In genomic region chr1:65059930-65060538, GRCh38 we compare ENCODE assay signal across 1 cellular context.
TF ChIP-seq lines count a peak whose summit lies in the region.

No MANE protein-coding gene starts in this region.

TF ChIP-seq in K562, 482 proteins besides CTCF, POLR2A, EP300 and RAD21 (continued from another document):
- no peak for TF ChIP-seq ZNF408 (CRISPR knock-in tag; IDR thresholded peaks at IDR 0.05; ENCODE audit: low read depth)
- peak; percentile 10 for TF ChIP-seq ASH1L (IDR thresholded peaks at IDR 0.05; ENCODE audit: borderline replicate concordance, low read depth, partially characterized antibody)
- TF ChIP-seq ZNF174 (CRISPR knock-in tag; IDR thresholded peaks at IDR 0.05), result no peak
- no peak for TF ChIP-seq HMBOX1 (IDR thresholded peaks at IDR 0.05)
- no peak for TF ChIP-seq ZNF217 (CRISPR knock-in tag; IDR thresholded peaks at IDR 0.05)
- no peak for TF ChIP-seq BACH1 (tag; IDR thresholded peaks at IDR 0.05)
- TF ChIP-seq ILF3 (IDR thresholded peaks at IDR 0.05; ENCODE audit: borderline replicate concordance), result no peak
- peak; percentile 40 to 41; a peak in 2 of 4 replicates for TF ChIP-seq KDM1A (IDR thresholded peaks at IDR 0.05)
- TF ChIP-seq RCOR1 (IDR thresholded peaks at IDR 0.05; ENCODE audit: borderline replicate concordance in 1 of 2, low read depth in 2 of 2, low read length in 2 of 2), result peak in 1 of 2 experiments; percentile 34; a peak in 1 of 4 replicates
- no peak for TF ChIP-seq MCM3 (IDR thresholded peaks at IDR 0.05)
- no peak for TF ChIP-seq PHTF2 (CRISPR knock-in tag; IDR thresholded peaks at IDR 0.05)
- no peak for TF ChIP-seq FOXK1 (CRISPR knock-in tag; IDR thresholded peaks at IDR 0.05; ENCODE audit: borderline replicate concordance)
- no peak for TF ChIP-seq CAMTA2 (CRISPR knock-in tag; conservative IDR thresholded peaks at IDR 0.05)
- TF ChIP-seq ZNF274 (IDR thresholded peaks at IDR 0.05; ENCODE audit: borderline replicate concordance, low read depth, low read length), result no peak
- TF ChIP-seq ZBTB49 (CRISPR knock-in tag; IDR thresholded peaks at IDR 0.05; ENCODE audit: borderline replicate concordance), result no peak
- no peak for TF ChIP-seq RFX7 (CRISPR knock-in tag; IDR thresholded peaks at IDR 0.05)
- TF ChIP-seq PHF21A (IDR thresholded peaks at IDR 0.05; ENCODE audit: borderline replicate concordance, low read depth), result peak; percentile 87; the same call in 1 of the 2 replicates
- TF ChIP-seq ZKSCAN8 (CRISPR knock-in tag; IDR thresholded peaks at IDR 0.05), result no peak
- TF ChIP-seq ZBTB40 (IDR thresholded peaks at IDR 0.05), result no peak
- no peak for TF ChIP-seq ZBTB40 (CRISPR knock-in tag; IDR thresholded peaks at IDR 0.05)
- TF ChIP-seq FUS (optimal IDR thresholded peaks at IDR 0.05; ENCODE audit: low read depth, low read length), result no peak
- no peak for TF ChIP-seq HSF4 (CRISPR knock-in tag; IDR thresholded peaks at IDR 0.05; ENCODE audit: borderline replicate concordance)
- TF ChIP-seq ZNF766 (CRISPR knock-in tag; conservative IDR thresholded peaks at IDR 0.05), result no peak
- no peak for TF ChIP-seq NCOA1 (IDR thresholded peaks at IDR 0.05; ENCODE audit: low read depth)
TF ChIP-seq in K562: peak in this region for 7.
